Comparison of ENCODE assay signal across 8 cellular contexts in genomic region chr14:105475916-105476845, GRCh38. TPM values are rescaled to one million over a fixed set of nuclear protein-coding genes. Genes with fewer than 3 reads are reported as not detected.
DNase-seq lines count a peak whose midpoint lies in the region; ATAC-seq and TF ChIP-seq lines count a peak whose summit lies in the region.

No MANE protein-coding gene starts in this region.

- H3K9me3 ChIP-seq in mammary epithelial cell (replicated peaks; ENCODE audit: insufficient read depth, low read length) (no peaks in the 10 kb centered on the region), stomach smooth muscle (ENCODE audit: control insufficient read depth in 2 of 2, low read length in 2 of 2) (no peaks in the 10 kb centered on the region)

- no peak for ATAC-seq in HG03520 (IDR thresholded peaks at IDR 0.05; ENCODE audit: unreplicated experiment)

- intact Hi-C loops in mammary epithelial cell (cut with micrococcal nuclease), result loop anchor here (2.0 kb wide), 1 partner anchor 15 kb away; the partner anchor contains the start of gene TEDC1

- H4K20me1 ChIP-seq in mammary epithelial cell (ENCODE audit: insufficient read depth, low read length), result no peaks in the 10 kb centered on the region

- BruUV-seq in mammary epithelial cell (replicated peaks; lab: Mats Ljungman, UMichigan), result no TSS peak

- H3K79me2 ChIP-seq in mammary epithelial cell (ENCODE audit: insufficient read depth, low read length), result peaks cover 16% of the 10 kb centered on the region

- H3K4me1 ChIP-seq in mammary epithelial cell (ENCODE audit: insufficient read depth, low read length), result peaks cover 49% of the 10 kb centered on the region
- peaks cover 64% of the 10 kb centered on the region for H3K4me1 ChIP-seq in stomach smooth muscle (ENCODE audit: control insufficient read depth, insufficient read depth, low read length)

- H3K27me3 ChIP-seq in mammary epithelial cell (ENCODE audit: insufficient read depth, low read length) (no peaks in the 10 kb centered on the region), stomach smooth muscle (ENCODE audit: control insufficient read depth in 1 of 2, insufficient read depth in 2 of 2, low read length in 2 of 2) (peaks cover 0 to 3% of the 10 kb centered on the region in 2 donors)

- TF ChIP-seq CTCF in mammary epithelial cell (conservative IDR thresholded peaks at IDR 0.05 in 1 of 2, IDR thresholded peaks at IDR 0.05 in 1 of 2; ENCODE audit: extremely low read depth in 1 of 2, insufficient read depth in 1 of 2, low read depth in 1 of 2, low read length in 2 of 2), result no peak

- peak overlapping the region; percentile 97 for H3K4me2 ChIP-seq in mammary epithelial cell (ENCODE audit: insufficient read depth, low read depth, low read length)

- no peaks in the 10 kb centered on the region for H3K36me3 ChIP-seq in mammary epithelial cell (ENCODE audit: insufficient read depth, low read length)
- H3K36me3 ChIP-seq in stomach smooth muscle (ENCODE audit: control insufficient read depth in 2 of 2, insufficient read depth in 2 of 2, low read length in 2 of 2), result peaks cover 0 to 3% of the 10 kb centered on the region in 2 donors

- peak; percentile 9 for DNase-seq in NCI-H82 (lab: John Stamatoyannopoulos, UW)
- DNase-seq in NCI-H82 treated with DMSO at 0.1 percent for 48 hours (lab: John Stamatoyannopoulos, UW; ENCODE audit: unreplicated experiment), result no peak
- DNase-seq in mammary epithelial cell, result peak; percentile 29
- DNase-seq in left kidney (ENCODE audit: low read depth, low spot score), result peak; percentile 61
- no peak for DNase-seq in stimulated activated naive CD4-positive, alpha-beta T cell (lab: John Stamatoyannopoulos, UW)
- no peak for DNase-seq in NCI-H1694 treated with DMSO at 0.1 percent for 48 hours (lab: John Stamatoyannopoulos, UW)

- peak overlapping the region; percentile 46 for H3K9ac ChIP-seq in mammary epithelial cell (ENCODE audit: insufficient read depth, low read length)
- peak overlapping the region; percentile 53 to 58 for H3K9ac ChIP-seq in stomach smooth muscle (ENCODE audit: low read length in 2 of 2)

- 4% methylated on average over 23 of the region's 30 CpGs for WGBS in mammary epithelial cell (ENCODE audit: low coverage, missing lambda C conversion rate)

- H2AFZ ChIP-seq in mammary epithelial cell (ENCODE audit: low read depth, low read length), result peak overlapping the region; percentile 82

- dilution Hi-C loops in mammary epithelial cell (cut with HindIII; ENCODE audit: low sequenced_read_pairs), result no loop called here

- in situ Hi-C loops in mammary epithelial cell (cut with MboI; ENCODE audit: low sequenced_read_pairs in 2 of 2), result no loop called here

- CTCF ChIA-PET in mammary epithelial cell (lab: Charles Lee; ENCODE audit: low non-redundant PET), result no interaction called here

- H3K27ac ChIP-seq in mammary epithelial cell (ENCODE audit: insufficient read depth, low read depth, low read length) (peak overlapping the region; percentile 48), stomach smooth muscle (ENCODE audit: low read length) (peak overlapping the region; percentile 69)

- H3K4me3 ChIP-seq in mammary epithelial cell (replicated peaks in 1 of 3; ENCODE audit: insufficient read depth in 1 of 3, low read depth in 2 of 3, low read length in 3 of 3), result peak overlapping the region; percentile 59 to 79 (median 74)
- H3K4me3 ChIP-seq in stomach smooth muscle (ENCODE audit: low read length in 2 of 2), result peak overlapping the region; percentile 54 to 81

RNA-seq across cellular contexts. Expression of gene CRIP2, which starts 1.6 kb away (rescaled TPM):
- 100 to 1,000 TPM in 1 of 2 donors, 10 to 100 TPM in 1; 97.7 to 103 TPM for total RNA-seq in mammary epithelial cell
- 120 TPM for polyA plus RNA-seq in mammary epithelial cell
- polyA minus RNA-seq in mammary epithelial cell, result 52.5 TPM

RNA-seq across cellular contexts. Expression of gene CRIP1, which starts 10.5 kb away (rescaled TPM):
- under 1 TPM; 0.50 to 0.59 TPM for total RNA-seq in mammary epithelial cell
- polyA plus RNA-seq in mammary epithelial cell, result 0.37 TPM
- not detected for polyA minus RNA-seq in mammary epithelial cell

RNA-seq across cellular contexts. Expression of gene TEDC1, which starts 14.9 kb away (rescaled TPM):
- 10 to 100 TPM in 1 of 2 donors, 1 to 10 TPM in 1; 3.5 to 21.3 TPM for total RNA-seq in mammary epithelial cell
- polyA plus RNA-seq in mammary epithelial cell, result 12.6 TPM
- 2.1 TPM for polyA minus RNA-seq in mammary epithelial cell

RNA-seq across cellular contexts. Expression of gene TMEM121, which starts 50.2 kb away (rescaled TPM):
- 1 to 10 TPM; 2.2 to 6.0 TPM for total RNA-seq in mammary epithelial cell
- polyA plus RNA-seq in mammary epithelial cell, result 1.9 TPM
- not detected for polyA minus RNA-seq in mammary epithelial cell

RNA-seq across cellular contexts. Expression of gene MTA1, which starts 56.6 kb away (rescaled TPM):
- 100 to 1,000 TPM in 1 of 2 donors, 10 to 100 TPM in 1; 52.3 to 120 TPM for total RNA-seq in mammary epithelial cell
- 50.7 TPM for polyA plus RNA-seq in mammary epithelial cell
- polyA minus RNA-seq in mammary epithelial cell, result 54.0 TPM

Comparison
In these comparisons a context has a peak if more than half of its experiments do, and no peak if none do; other contexts are left out.
1. DNase-seq: peak in NCI-H82 (single experiment), mammary epithelial cell (single experiment) and left kidney (single experiment); none in NCI-H82 treated with DMSO at 0.1 percent for 48 hours (single experiment), stimulated activated naive CD4-positive, alpha-beta T cell (0 of 6) and NCI-H1694 treated with DMSO at 0.1 percent for 48 hours (single experiment).